In genomic region chr18:35730738-35731370, GRCh38 we compare ENCODE assay signal across 15 cellular contexts.
DNase-seq lines count a peak whose midpoint lies in the region; ATAC-seq, FAIRE-seq and TF ChIP-seq lines count a peak whose summit lies in the region.
"Had no signal": no experiment of that assay in that cellular context is flagged by ENCODE, and none has a peak within 500 bp of the region (broad histone marks: within the 10 kb centered on the region; RNA-seq: fewer than 3 reads in every experiment).

No MANE protein-coding gene starts in this region.

- H3K9me3 ChIP-seq in HEK293 (ENCODE audit: control insufficient read depth, insufficient read depth, low read depth, low read length) = no peaks in the 10 kb centered on the region
- peaks cover 0 to 33% (median 0%) of the 10 kb centered on the region in 12 donors for H3K9me3 ChIP-seq in heart left ventricle
- no peaks in the 10 kb centered on the region for H3K9me3 ChIP-seq in CD4-positive, alpha-beta memory T cell (ENCODE audit: control insufficient read depth in 1 of 2, low read length in 2 of 2)
- H3K9me3 ChIP-seq: Peyer's patch had no signal

- POLR2A ChIA-PET in HEK293 (lab: Yijun Ruan, JAX) = interaction anchor here (0.6 kb wide), 4 partner anchors 16 to 585 kb away, joined by 3 to 8 read pairs (median 5); no protein-coding TSS in a partner anchor
- POLR2A ChIA-PET in CD4-positive, alpha-beta memory T cell (lab: Charles Lee; ENCODE audit: partially characterized antibody) = no interaction called here

- H3K27me3 ChIP-seq in heart left ventricle = no peaks in the 10 kb centered on the region
- H3K27me3 ChIP-seq in CD4-positive, alpha-beta memory T cell (ENCODE audit: insufficient read depth, low read length) = no peaks in the 10 kb centered on the region
- H3K27me3 ChIP-seq: Peyer's patch had no signal

- H3K27ac Mint-ChIP-seq in osteocyte (ENCODE audit: unreplicated experiment) = no peak overlapping the region
- H3K27ac Mint-ChIP-seq in CD4-positive, alpha-beta memory T cell = no peak overlapping the region
- H3K27ac Mint-ChIP-seq: activated CD4-positive, alpha-beta memory T cell treated with anti-CD3 and anti-CD28 coated beads for 36 hours; activated T-helper 1 cell treated with anti-CD3 and anti-CD28 coated beads, Interleukin-12 subunit alpha, Interleukin-12 subunit beta, Interleukin-2, Interleukin-4 antibody, amounts not matched to agents 30 ng/mL and 10 ng/mL and 1 ng/mL, durations not matched to agents 14 hours and 24 hours and 36 hours had no signal

- 56 to 60% (median 59%) methylated on average over 12 of the region's 12 CpGs for WGBS in heart left ventricle, 4 donors

- intact Hi-C loops in heart left ventricle (cut with DNase I) = loop anchor here in 1 of 10 donors (10.0 kb wide), 1 partner anchor 146 kb away; the partner anchor contains the start of gene GALNT1
- intact Hi-C loops in CD4-positive, alpha-beta memory T cell (cut with micrococcal nuclease) = no loop called here

- H3K27ac ChIP-seq in HEK293 (ENCODE audit: extremely low read depth, low read depth, low read length) (no peak overlapping the region), heart left ventricle (peak overlapping the region in 2 of 12 donors; percentile 16 to 39)
- no peak overlapping the region for H3K27ac ChIP-seq in CD4-positive, alpha-beta memory T cell (ENCODE audit: low read depth, low read length)
- H3K27ac ChIP-seq: Peyer's patch, skin epidermis had no signal

- peak overlapping the region; percentile 4; the same call in 1 of the 2 replicates for H3K4me3 ChIP-seq in HEK293 (ENCODE audit: low read depth, low read length)
- peak overlapping the region in 2 of 12 donors; percentile 1 to 17 for H3K4me3 ChIP-seq in heart left ventricle
- H3K4me3 ChIP-seq in CD4-positive, alpha-beta memory T cell (ENCODE audit: low read length in 2 of 2) = no peak overlapping the region
- H3K4me3 ChIP-seq: Peyer's patch had no signal

- H3K9me3 Mint-ChIP-seq in osteocyte (ENCODE audit: unreplicated experiment) = peaks cover 12% of the 10 kb centered on the region
- peaks cover 0 to 21% (median 7%) of the 10 kb centered on the region in 8 donors for H3K9me3 Mint-ChIP-seq in CD4-positive, alpha-beta memory T cell

- peaks cover 5% of the 10 kb centered on the region for H3K36me3 Mint-ChIP-seq in osteocyte (ENCODE audit: unreplicated experiment)
- peaks cover 0 to 1% of the 10 kb centered on the region in 2 donors for H3K36me3 Mint-ChIP-seq in CD4-positive, alpha-beta memory T cell
- H3K36me3 Mint-ChIP-seq: activated CD4-positive, alpha-beta memory T cell treated with anti-CD3 and anti-CD28 coated beads for 36 hours had no signal

- CTCF ChIA-PET in HEK293 (lab: Yijun Ruan, JAX) = interaction anchor here (0.6 kb wide), 1 partner anchor 111 kb away, joined by 3 read pairs; no protein-coding TSS in a partner anchor
- CTCF ChIA-PET in CD4-positive, alpha-beta memory T cell (lab: Charles Lee; ENCODE audit: partially characterized antibody) = interaction anchor here (2.0 kb wide), 1 partner anchor 26 kb away, joined by 9 read pairs; no protein-coding TSS in a partner anchor

- peaks cover 10% of the 10 kb centered on the region for H3K4me1 Mint-ChIP-seq in osteocyte (ENCODE audit: unreplicated experiment)
- H3K4me1 Mint-ChIP-seq in CD4-positive, alpha-beta memory T cell = peaks cover 0 to 2% (median 0%) of the 10 kb centered on the region in 4 donors
- H3K4me1 Mint-ChIP-seq: naive B cell had no signal

- DNase-seq in RPMI7951 (ENCODE audit: low read depth) (peak; percentile 40), heart left ventricle (peak in 2 of 5 donors; percentile 32 to 43), osteocyte (ENCODE audit: extremely low spot score, unreplicated experiment) (no peak), DMS79 (lab: John Stamatoyannopoulos, UW) (no peak), RCC 7860 (ENCODE audit: low spot score) (no peak)
- DNase-seq in CD4-positive, alpha-beta memory T cell = no peak
- DNase-seq: activated CD4-positive, alpha-beta memory T cell treated with anti-CD3 and anti-CD28 coated beads for 36 hours; GOT3; naive B cell; Peyer's patch; T-helper 9 cell had no signal

- peak; percentile 52 to 81 (median 67) for ATAC-seq in heart left ventricle

- H3K27me3 Mint-ChIP-seq in osteocyte (ENCODE audit: unreplicated experiment) = peaks cover 22% of the 10 kb centered on the region
- H3K27me3 Mint-ChIP-seq in CD4-positive, alpha-beta memory T cell = peaks cover 2 to 3% of the 10 kb centered on the region in 2 donors

- no peak for FAIRE-seq in RCC 7860 (lab: Jason Lieb, UNC)
- FAIRE-seq: frontal cortex had no signal

- no peak for TF ChIP-seq POLR2A in heart left ventricle (IDR thresholded peaks at IDR 0.05)

- H3K4me1 ChIP-seq in HEK293 (ENCODE audit: control insufficient read depth, insufficient read depth, low read length) (no peaks in the 10 kb centered on the region), heart left ventricle (peaks cover 0 to 28% (median 17%) of the 10 kb centered on the region in 12 donors)
- H3K4me1 ChIP-seq in CD4-positive, alpha-beta memory T cell (ENCODE audit: insufficient read depth, low read length) = no peaks in the 10 kb centered on the region
- H3K4me1 ChIP-seq: Peyer's patch had no signal

- H3K36me3 ChIP-seq in HEK293 (ENCODE audit: control insufficient read depth in 2 of 2, insufficient read depth in 1 of 2, low read length in 2 of 2) (no peaks in the 10 kb centered on the region), heart left ventricle (no peaks in the 10 kb centered on the region)
- H3K36me3 ChIP-seq in CD4-positive, alpha-beta memory T cell (ENCODE audit: insufficient read depth, low read length) = no peaks in the 10 kb centered on the region
- H3K36me3 ChIP-seq: Peyer's patch had no signal

- TF ChIP-seq CTCF in HEK293 (tag by site-specific recombination; IDR thresholded peaks at IDR 0.05) = no peak
- no peak for TF ChIP-seq CTCF in heart left ventricle (IDR thresholded peaks at IDR 0.05)
- no peak for TF ChIP-seq CTCF in osteocyte (IDR thresholded peaks at IDR 0.05)

- H3K4me3 Mint-ChIP-seq in osteocyte (ENCODE audit: unreplicated experiment) = peak overlapping the region; percentile 39
- peak overlapping the region in 1 of 8 donors; percentile 43 for H3K4me3 Mint-ChIP-seq in CD4-positive, alpha-beta memory T cell
- H3K4me3 Mint-ChIP-seq: activated CD4-positive, alpha-beta memory T cell treated with anti-CD3 and anti-CD28 coated beads for 36 hours; activated T-helper 1 cell treated with anti-CD3 and anti-CD28 coated beads, Interleukin-12 subunit alpha, Interleukin-12 subunit beta, Interleukin-2, Interleukin-4 antibody, amounts not matched to agents 30 ng/mL and 10 ng/mL and 1 ng/mL, durations not matched to agents 14 hours and 24 hours and 36 hours; naive B cell had no signal

TF ChIP-seq in HEK293, 187 proteins besides CTCF, POLR2A, EP300 and RAD21:
- no peak for TF ChIP-seq ZNF560 (tag by site-specific recombination; IDR thresholded peaks at IDR 0.05; ENCODE audit: borderline replicate concordance)
- no peak for TF ChIP-seq ZNF157 (tag by site-specific recombination; IDR thresholded peaks at IDR 0.05)
- no peak for TF ChIP-seq PBX3 (CRISPR knock-in tag; IDR thresholded peaks at IDR 0.05)
- no peak for TF ChIP-seq BCL11B (tag by site-specific recombination; IDR thresholded peaks at IDR 0.05; ENCODE audit: low read depth)
- TF ChIP-seq ZNF514 (tag by site-specific recombination; IDR thresholded peaks at IDR 0.05) = no peak
TF ChIP-seq in HEK293: peak in this region for 0.
